ENCODE assay signal across 13 cellular contexts in genomic region chrX:79231662-79232061, GRCh38.
"Had no signal": no experiment of that assay in that cellular context is flagged by ENCODE, and none has a peak within 500 bp of the region (broad histone marks: within the 10 kb centered on the region; RNA-seq: fewer than 3 reads in every experiment).

No MANE protein-coding gene starts in this region.

- H3K27ac Mint-ChIP-seq: brain had no signal

- H3K36me3 Mint-ChIP-seq: brain had no signal

- H3K27ac ChIP-seq: epithelial cell of prostate, gastroesophageal sphincter, parathyroid adenoma had no signal

- H3K4me3 ChIP-seq: gastroesophageal sphincter had no signal

- H2AFZ ChIP-seq: parathyroid adenoma had no signal

- H3K27me3 ChIP-seq: gastroesophageal sphincter had no signal

- ATAC-seq: activated T-cell treated with anti-CD3 and anti-CD28 coated beads, Interleukin-2, amount 50 U/mL, for 4 hours; gastroesophageal sphincter; Right ventricle myocardium inferior had no signal

- DNase-seq: activated CD4-positive, CD25-positive, alpha-beta regulatory T cell treated with anti-CD3 and anti-CD28 coated beads, Interleukin-2, amount 50 U/mL, for 72 hours; activated T-cell treated with anti-CD3 and anti-CD28 coated beads, Interleukin-2, amount 50 U/mL, for 4 hours; amygdala; effector memory CD4-positive, alpha-beta T cell; kidney glomerular epithelial cell; stimulated activated CD4-positive, alpha-beta T cell treated with anti-CD3 and anti-CD28 coated beads, Interleukin-4, amount 100 ng/mL, for 24 hours; substantia nigra; trophoblast cell had no signal

- H3K4me1 Mint-ChIP-seq: brain had no signal

- H3K4me3 Mint-ChIP-seq: activated T-cell treated with anti-CD3 and anti-CD28 coated beads, Interleukin-2, amount 50 U/mL, for 4 hours; brain had no signal

- H3K27me3 Mint-ChIP-seq: brain had no signal

- H3K36me3 ChIP-seq: gastroesophageal sphincter had no signal

- H3K9ac ChIP-seq: parathyroid adenoma had no signal

- H3K4me1 ChIP-seq: gastroesophageal sphincter, parathyroid adenoma had no signal

- H3K9me3 ChIP-seq: gastroesophageal sphincter had no signal

- H3K9me3 Mint-ChIP-seq: activated T-cell treated with anti-CD3 and anti-CD28 coated beads, Interleukin-2, amount 50 U/mL, for 4 hours had no signal
